14 cellular contexts compared by ENCODE assay signal in genomic region chr4:169773889-169774288, GRCh38. TPM values are rescaled to one million over a fixed set of nuclear protein-coding genes. Genes with fewer than 3 reads are reported as not detected.
DNase-seq lines count a peak whose midpoint lies in the region; ATAC-seq and TF ChIP-seq lines count a peak whose summit lies in the region.
"Had no signal": no experiment of that assay in that cellular context is flagged by ENCODE, and none has a peak within 500 bp of the region (broad histone marks: within the 10 kb centered on the region; RNA-seq: fewer than 3 reads in every experiment).

No MANE protein-coding gene starts in this region.

- H3K27me3 ChIP-seq in layer of hippocampus (ENCODE audit: control insufficient read depth, insufficient read depth, low read length) (peaks cover 2% of the 10 kb centered on the region), testis (no peaks in the 10 kb centered on the region), upper lobe of left lung (peaks cover 0 to 16% (median 0%) of the 10 kb centered on the region in 4 donors)

- H3K27me3 Mint-ChIP-seq in natural killer cell (ENCODE audit: low read depth in 2 of 2): peaks cover 30 to 39% of the 10 kb centered on the region in 2 donors
- H3K27me3 Mint-ChIP-seq in natural killer cell treated with Interleukin-12 subunit alpha and Interleukin-12 subunit beta and Interleukin-15 and Interleukin-18, amount 100 ng/mL, for 72 hours: peaks cover 20 to 21% of the 10 kb centered on the region in 2 donors
- peaks cover 21% of the 10 kb centered on the region for H3K27me3 Mint-ChIP-seq in activated CD4-positive, alpha-beta T cell treated with anti-CD3 and anti-CD28 coated beads, Interleukin-2, amount 10 ng/mL, durations not matched to agents 7 days and 5 days

- CTCF ChIA-PET in activated CD4-positive, alpha-beta T cell treated with anti-CD3 and anti-CD28 coated beads, Interleukin-2, amount 10 ng/mL, durations not matched to agents 7 days and 5 days (lab: Charles Lee): no interaction called here

- H3K36me3 Mint-ChIP-seq in natural killer cell: no peaks in the 10 kb centered on the region
- no peaks in the 10 kb centered on the region for H3K36me3 Mint-ChIP-seq in natural killer cell treated with Interleukin-12 subunit alpha and Interleukin-12 subunit beta and Interleukin-15 and Interleukin-18, amount 100 ng/mL, for 72 hours
- no peaks in the 10 kb centered on the region for H3K36me3 Mint-ChIP-seq in activated CD4-positive, alpha-beta T cell treated with anti-CD3 and anti-CD28 coated beads, Interleukin-2, amount 10 ng/mL, durations not matched to agents 7 days and 5 days (ENCODE audit: low read depth)

- TF ChIP-seq POLR2A in testis (IDR thresholded peaks at IDR 0.05) (no peak), upper lobe of left lung (IDR thresholded peaks at IDR 0.05) (no peak)

- no peaks in the 10 kb centered on the region for H3K4me1 ChIP-seq in testis
- H3K4me1 ChIP-seq in upper lobe of left lung: peaks cover 7 to 9% (median 8%) of the 10 kb centered on the region in 4 donors
- H3K4me1 ChIP-seq: Caco-2 had no signal

- 60 to 68% methylated on average over 7 of the region's 7 CpGs for WGBS in testis, 2 donors
- 80 to 85% methylated on average over 7 of the region's 7 CpGs for WGBS in upper lobe of left lung, 2 donors

- H3K9me3 ChIP-seq in testis (no peaks in the 10 kb centered on the region), upper lobe of left lung (no peaks in the 10 kb centered on the region)
- H3K9me3 ChIP-seq: Caco-2 had no signal

- intact Hi-C loops in natural killer cell (cut with micrococcal nuclease): no loop called here
- intact Hi-C loops in testis (cut with DNase I; ENCODE audit: low total_unique reads): no loop called here

- H3K4me1 Mint-ChIP-seq in natural killer cell: peaks cover 11 to 19% of the 10 kb centered on the region in 2 donors
- H3K4me1 Mint-ChIP-seq in natural killer cell treated with Interleukin-12 subunit alpha and Interleukin-12 subunit beta and Interleukin-15 and Interleukin-18, amount 100 ng/mL, for 72 hours (ENCODE audit: low read depth in 2 of 2): peaks cover 6 to 18% of the 10 kb centered on the region in 2 donors
- H3K4me1 Mint-ChIP-seq in activated CD4-positive, alpha-beta T cell treated with anti-CD3 and anti-CD28 coated beads, Interleukin-2, amount 10 ng/mL, durations not matched to agents 7 days and 5 days: peaks cover 10% of the 10 kb centered on the region

- no peak overlapping the region for H3K27ac Mint-ChIP-seq in natural killer cell
- no peak overlapping the region for H3K27ac Mint-ChIP-seq in natural killer cell treated with Interleukin-12 subunit alpha and Interleukin-12 subunit beta and Interleukin-15 and Interleukin-18, amount 100 ng/mL, for 72 hours
- H3K27ac Mint-ChIP-seq in activated CD4-positive, alpha-beta T cell treated with anti-CD3 and anti-CD28 coated beads, Interleukin-2, amount 10 ng/mL, durations not matched to agents 7 days and 5 days: no peak overlapping the region

- no peaks in the 10 kb centered on the region for H3K9me3 Mint-ChIP-seq in natural killer cell
- H3K9me3 Mint-ChIP-seq in natural killer cell treated with Interleukin-12 subunit alpha and Interleukin-12 subunit beta and Interleukin-15 and Interleukin-18, amount 100 ng/mL, for 72 hours: no peaks in the 10 kb centered on the region
- no peaks in the 10 kb centered on the region for H3K9me3 Mint-ChIP-seq in activated CD4-positive, alpha-beta T cell treated with anti-CD3 and anti-CD28 coated beads, Interleukin-2, amount 10 ng/mL, durations not matched to agents 7 days and 5 days
- H3K9me3 Mint-ChIP-seq: CD8-positive, alpha-beta memory T cell had no signal

- POLR2A ChIA-PET in activated CD4-positive, alpha-beta T cell treated with anti-CD3 and anti-CD28 coated beads, Interleukin-2, amount 10 ng/mL, durations not matched to agents 7 days and 5 days (lab: Charles Lee): no interaction called here

- H3K27ac ChIP-seq in layer of hippocampus (ENCODE audit: low read depth, low read length) (peak overlapping the region; percentile 13), testis (no peak overlapping the region), upper lobe of left lung (no peak overlapping the region)
- H3K27ac ChIP-seq: 22Rv1, BLaER1 had no signal

- TF ChIP-seq EP300 in upper lobe of left lung (IDR thresholded peaks at IDR 0.05): no peak

- H3K4me3 ChIP-seq in testis (no peak overlapping the region), upper lobe of left lung (no peak overlapping the region)
- H3K4me3 ChIP-seq: BLaER1 had no signal

- DNase-seq in natural killer cell (no peak), putamen (ENCODE audit: low spot score) (peak; percentile 50), testis (no peak), upper lobe of left lung (no peak)
- DNase-seq in natural killer cell treated with Interleukin-12 subunit alpha and Interleukin-12 subunit beta and Interleukin-15 and Interleukin-18, amount 100 ng/mL, for 72 hours (ENCODE audit: low spot score): no peak
- no peak for DNase-seq in activated CD4-positive, alpha-beta T cell treated with anti-CD3 and anti-CD28 coated beads, Interleukin-2, amount 10 ng/mL, durations not matched to agents 7 days and 5 days
- DNase-seq: Caco-2; CD8-positive, alpha-beta memory T cell; GF-D8 had no signal

- H3K36me3 ChIP-seq in testis (ENCODE audit: low read depth, missing control alignments) (no peaks in the 10 kb centered on the region), upper lobe of left lung (no peaks in the 10 kb centered on the region)
- H3K36me3 ChIP-seq: BLaER1 had no signal

- H3K4me3 Mint-ChIP-seq in natural killer cell: peak overlapping the region; percentile 67
- H3K4me3 Mint-ChIP-seq in natural killer cell treated with Interleukin-12 subunit alpha and Interleukin-12 subunit beta and Interleukin-15 and Interleukin-18, amount 100 ng/mL, for 72 hours: no peak overlapping the region
- no peak overlapping the region for H3K4me3 Mint-ChIP-seq in activated CD4-positive, alpha-beta T cell treated with anti-CD3 and anti-CD28 coated beads, Interleukin-2, amount 10 ng/mL, durations not matched to agents 7 days and 5 days

- TF ChIP-seq CTCF in natural killer cell (IDR thresholded peaks at IDR 0.05) (no peak), testis (IDR thresholded peaks at IDR 0.05) (no peak), upper lobe of left lung (IDR thresholded peaks at IDR 0.05) (no peak)

- no peak for ATAC-seq in natural killer cell
- ATAC-seq in natural killer cell treated with Interleukin-12 subunit alpha and Interleukin-12 subunit beta and Interleukin-15 and Interleukin-18, amount 100 ng/mL, for 72 hours: no peak
- ATAC-seq in upper lobe of left lung (ENCODE audit: low FRiP score in 2 of 2): no peak
- no peak for ATAC-seq in HG03469 (IDR thresholded peaks at IDR 0.05; ENCODE audit: unreplicated experiment)
- ATAC-seq: HCT116 had no signal

RNA-seq across cellular contexts. Expression of gene HPF1, which starts 16.1 kb away (rescaled TPM):
- 10 to 100 TPM; 12.9 to 16.1 (median 14.6) TPM for total RNA-seq in natural killer cell
- total RNA-seq in natural killer cell treated with Interleukin-12 subunit alpha and Interleukin-12 subunit beta and Interleukin-15 and Interleukin-18, amount 100 ng/mL, for 72 hours: 10 to 100 TPM; 22.3 to 25.9 TPM
- total RNA-seq in testis: 10 to 100 TPM; 16.8 to 24.6 TPM
- polyA plus RNA-seq in testis (ENCODE audit: insufficient read depth, low read depth, low replicate concordance): 18.9 TPM
- total RNA-seq in upper lobe of left lung: 10 to 100 TPM in 4 of 6 donors, 1 to 10 TPM in 2; 6.5 to 46.2 (median 16.5) TPM
- 10 to 100 TPM; 19.8 to 23.3 TPM for total RNA-seq in activated CD4-positive, alpha-beta T cell treated with anti-CD3 and anti-CD28 coated beads, Interleukin-2, amount 10 ng/mL, durations not matched to agents 7 days and 5 days
